ENCODE assay signal across 25 cellular contexts in the genomic region with DNA sequence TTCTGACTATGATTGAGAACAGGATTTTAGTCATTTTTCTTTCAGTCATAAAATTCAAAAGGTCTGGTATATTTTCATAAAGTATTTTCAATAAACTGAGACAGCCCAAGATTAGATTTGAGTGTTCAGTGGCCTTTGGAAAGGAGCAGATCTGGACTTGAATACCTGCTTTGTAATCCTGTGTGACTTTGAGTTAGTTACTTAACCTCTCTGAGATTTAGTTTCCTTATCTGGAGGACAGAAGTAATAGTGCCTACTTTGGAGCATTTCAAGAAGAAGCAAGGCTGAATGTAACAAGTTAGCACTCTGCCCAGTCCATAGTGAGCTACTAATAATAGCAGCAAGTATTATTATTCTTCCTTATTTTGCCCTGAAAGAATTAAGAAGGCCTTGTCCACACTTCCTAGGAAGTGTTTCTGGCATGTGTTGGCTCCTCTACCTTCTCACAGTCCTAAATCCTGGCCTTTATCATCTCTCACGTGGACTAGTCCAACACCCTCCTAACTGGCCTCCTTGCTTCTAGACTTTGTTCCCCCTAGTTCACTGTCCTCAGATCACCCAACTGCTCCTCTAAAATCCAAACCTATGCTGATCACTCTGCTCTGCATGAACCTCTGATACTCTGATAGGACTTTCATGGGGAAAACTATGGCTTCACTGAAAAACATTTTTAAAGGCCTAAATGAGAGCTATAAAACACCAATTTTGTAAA.
DNase-seq lines count a peak whose midpoint lies in the region; FAIRE-seq and TF ChIP-seq lines count a peak whose summit lies in the region.
"Had no signal": no experiment of that assay in that cellular context is flagged by ENCODE, and none has a peak within 500 bp of the region (broad histone marks: within the 10 kb centered on the region; RNA-seq: fewer than 3 reads in every experiment).

No MANE protein-coding gene starts in this region.

- H2AFZ ChIP-seq in Loucy (ENCODE audit: low read length) (no peak overlapping the region), endothelial cell of umbilical vein (ENCODE audit: low read depth, low read length) (no peak overlapping the region)

- no peak overlapping the region for H3K4me3 Mint-ChIP-seq in Calu3 (ENCODE audit: low read depth, unreplicated experiment)
- H3K4me3 Mint-ChIP-seq: activated naive CD4-positive, alpha-beta T cell treated with anti-CD3 and anti-CD28 coated beads, Interleukin-2, amount 50 U/mL, for 24 hours; CD4-positive, alpha-beta T cell; central memory CD8-positive, alpha-beta T cell; T-cell had no signal

- no peaks in the 10 kb centered on the region for H3K9me3 ChIP-seq in Loucy (ENCODE audit: insufficient read depth, low read depth, low read length)
- no peaks in the 10 kb centered on the region for H3K9me3 ChIP-seq in endothelial cell of umbilical vein (replicated peaks; ENCODE audit: control insufficient read depth, insufficient read depth, low read length)
- H3K9me3 ChIP-seq in small intestine (ENCODE audit: control insufficient read depth, low read depth), result no peaks in the 10 kb centered on the region
- H3K9me3 ChIP-seq: ascending aorta, MG63, Peyer's patch, psoas muscle, suprapubic skin, vagina had no signal

- no peaks in the 10 kb centered on the region for H3K27me3 Mint-ChIP-seq in Calu3 (ENCODE audit: unreplicated experiment)
- H3K27me3 Mint-ChIP-seq: activated naive CD4-positive, alpha-beta T cell treated with anti-CD3 and anti-CD28 coated beads, Interleukin-2, amount 50 U/mL, for 24 hours; CD4-positive, alpha-beta T cell had no signal

- H3K27ac Mint-ChIP-seq in Calu3 (ENCODE audit: unreplicated experiment), result peak overlapping the region; percentile 72
- H3K27ac Mint-ChIP-seq: activated naive CD4-positive, alpha-beta T cell treated with anti-CD3 and anti-CD28 coated beads, Interleukin-2, amount 50 U/mL, for 24 hours; activated T-cell treated with anti-CD3 and anti-CD28 coated beads, Interleukin-2, amount 50 U/mL, for 72 hours; CD4-positive, alpha-beta T cell; T-cell had no signal

- no peaks in the 10 kb centered on the region for H3K9me2 ChIP-seq in Loucy (replicated peaks; ENCODE audit: low read depth, low read length)

- H4K20me1 ChIP-seq in Loucy (ENCODE audit: insufficient read depth, low read length, poor library complexity, severe bottlenecking) (no peaks in the 10 kb centered on the region), endothelial cell of umbilical vein (replicated peaks; ENCODE audit: control insufficient read depth, extremely low read depth, insufficient read depth, low read length) (no peaks in the 10 kb centered on the region)

- H3K9me1 ChIP-seq in endothelial cell of umbilical vein (replicated peaks; ENCODE audit: control insufficient read depth, extremely low read depth, insufficient read depth, low read length), result no peaks in the 10 kb centered on the region

- H3F3A ChIP-seq in Loucy (ENCODE audit: low read depth), result no peaks in the 10 kb centered on the region

- H3K4me2 ChIP-seq in Loucy (ENCODE audit: low read depth, low read length, poor library complexity, severe bottlenecking), result no peak overlapping the region
- peak overlapping the region; percentile 54 for H3K4me2 ChIP-seq in endothelial cell of umbilical vein (ENCODE audit: insufficient read depth, low read length)

- CTCF ChIA-PET in Calu3 (lab: Charles Lee), result interaction anchor here (1.3 kb wide), 1 partner anchor 15 kb away, joined by 3 read pairs; no protein-coding TSS in a partner anchor
- CTCF ChIA-PET in endothelial cell of umbilical vein (lab: Charles Lee), result interaction anchor here (1.4 to 1.5 kb wide), 2 partner anchors 12 to 78 kb away, joined by 3 to 4 read pairs; no protein-coding TSS in a partner anchor

- TF ChIP-seq CTCF in Calu3 (IDR thresholded peaks at IDR 0.05; ENCODE audit: unreplicated experiment) (no peak), Loucy (conservative IDR thresholded peaks at IDR 0.05; ENCODE audit: low read length) (no peak), endothelial cell of umbilical vein (IDR thresholded peaks at IDR 0.05; ENCODE audit: extremely low read depth in 1 of 2, insufficient read depth in 1 of 2, low read depth in 1 of 2, low read length in 2 of 2) (no peak), GM13976 (IDR thresholded peaks at IDR 0.05; ENCODE audit: borderline replicate concordance, control extremely low read depth, extremely low read depth, insufficient read depth, missing control alignments) (no peak)

- no peaks in the 10 kb centered on the region for H3K9me3 Mint-ChIP-seq in Calu3 (ENCODE audit: low read depth, unreplicated experiment)
- H3K9me3 Mint-ChIP-seq: CD4-positive, alpha-beta T cell; central memory CD8-positive, alpha-beta T cell; T-cell had no signal

- WGBS in small intestine, 3 donors, result 19 to 64% (median 36%) methylated on average over 1 of the region's 1 CpG

- DNase-seq in Calu3 (no peak), endothelial cell of umbilical vein (ENCODE audit: low read depth, low spot score) (no peak), small intestine (peak; percentile 77), GDM1 (lab: John Stamatoyannopoulos, UW) (no peak), globus pallidus (ENCODE audit: low spot score) (no peak), GM13976 (ENCODE audit: low spot score) (no peak)
- DNase-seq: activated T-cell treated with anti-CD3 and anti-CD28 coated beads, Interleukin-2, amount 50 U/mL, for 72 hours; CD4-positive, alpha-beta T cell; kidney; MG63; NCI-H146; NCI-H2171; Peyer's patch; psoas muscle; SJCRH30; stimulated activated CD8-positive, alpha-beta memory T cell treated with anti-CD3 and anti-CD28 coated beads, Interleukin-4, amount 100 ng/mL, for 48 hours; T-cell had no signal

- FAIRE-seq in endothelial cell of umbilical vein (lab: Jason Lieb, UNC) (peak; percentile 21), small intestine (lab: Jason Lieb, UNC) (no peak)
- FAIRE-seq: kidney, TTC549 had no signal

- H3K4me1 Mint-ChIP-seq in Calu3 (ENCODE audit: low read depth, unreplicated experiment), result peaks cover 93% of the 10 kb centered on the region

- BruUV-seq in Calu3 (replicated peaks; lab: Mats Ljungman, UMichigan), result no TSS peak
- no TSS peak for BruUV-seq in endothelial cell of umbilical vein (replicated peaks; lab: Mats Ljungman, UMichigan)

- no peaks in the 10 kb centered on the region; the same call in 1 of the 2 replicates for H3K79me2 ChIP-seq in Loucy (ENCODE audit: insufficient read depth, low read length)
- H3K79me2 ChIP-seq in endothelial cell of umbilical vein (ENCODE audit: control insufficient read depth, insufficient read depth, low read length), result no peaks in the 10 kb centered on the region

- no peak for TF ChIP-seq POLR2A in endothelial cell of umbilical vein (IDR thresholded peaks at IDR 0.05; ENCODE audit: low read depth, low read length)

- H3K9ac ChIP-seq in Loucy (ENCODE audit: low read depth, low read length, poor library complexity, severe bottlenecking) (peak overlapping the region; percentile 23), endothelial cell of umbilical vein (replicated peaks; ENCODE audit: extremely low read depth, insufficient read depth, low read length) (no peak overlapping the region)

- POLR2A ChIA-PET in endothelial cell of umbilical vein (lab: Charles Lee), result no interaction called here

- H3K4me1 ChIP-seq in Loucy (ENCODE audit: insufficient read depth, low read length, poor library complexity, severe bottlenecking) (peaks cover 24% of the 10 kb centered on the region), endothelial cell of umbilical vein (ENCODE audit: control insufficient read depth, extremely low read depth, insufficient read depth, low read length) (peaks cover 28% of the 10 kb centered on the region), small intestine (ENCODE audit: control insufficient read depth in 2 of 2, insufficient read depth in 1 of 2, low read depth in 1 of 2, low read length in 1 of 2) (peaks cover 10 to 15% of the 10 kb centered on the region in 2 donors)
- H3K4me1 ChIP-seq: ascending aorta, psoas muscle, SJCRH30 had no signal

- H3K27ac ChIP-seq in endothelial cell of umbilical vein (ENCODE audit: insufficient read depth, low read depth, low read length), result no peak overlapping the region
- H3K27ac ChIP-seq in small intestine (ENCODE audit: low read depth in 1 of 2, low read length in 1 of 2), result no peak overlapping the region
- H3K27ac ChIP-seq: ascending aorta, psoas muscle, SJCRH30, suprapubic skin, vagina had no signal

- intact Hi-C loops in Calu3 (cut with micrococcal nuclease; ENCODE audit: unreplicated experiment) (no loop called here), endothelial cell of umbilical vein (cut with micrococcal nuclease) (no loop called here)

- H3K36me3 ChIP-seq in Loucy (ENCODE audit: insufficient read depth, low read length), result no peaks in the 10 kb centered on the region
- H3K36me3 ChIP-seq in endothelial cell of umbilical vein (ENCODE audit: control insufficient read depth in 2 of 2, extremely low read depth in 1 of 2, insufficient read depth in 2 of 2, low read length in 2 of 2), result no peaks in the 10 kb centered on the region
- H3K36me3 ChIP-seq in small intestine (ENCODE audit: control insufficient read depth in 2 of 2, insufficient read depth in 2 of 2, low read length in 2 of 2), result no peaks in the 10 kb centered on the region
- H3K36me3 ChIP-seq: ascending aorta, MG63, Peyer's patch, SJCRH30, suprapubic skin, vagina had no signal

- in situ Hi-C loops in GM13976 (cut with MboI; ENCODE audit: low sequenced_read_pairs, unreplicated experiment), result no loop called here

- H3K36me3 Mint-ChIP-seq in Calu3 (ENCODE audit: insufficient read depth, unreplicated experiment), result peaks cover 31% of the 10 kb centered on the region
- H3K36me3 Mint-ChIP-seq: activated naive CD4-positive, alpha-beta T cell treated with anti-CD3 and anti-CD28 coated beads, Interleukin-2, amount 50 U/mL, for 24 hours; T-cell had no signal

- H3K4me3 ChIP-seq in Loucy (ENCODE audit: low read length, poor library complexity, severe bottlenecking) (no peak overlapping the region), endothelial cell of umbilical vein (replicated peaks in 1 of 3; ENCODE audit: insufficient read depth in 1 of 3, low read depth in 1 of 3, low read length in 3 of 3) (no peak overlapping the region), small intestine (ENCODE audit: low read depth in 1 of 2, low read length in 2 of 2) (no peak overlapping the region)
- H3K4me3 ChIP-seq: ascending aorta, lung, MG63, Peyer's patch, psoas muscle, SJCRH30, suprapubic skin, vagina had no signal

- no peaks in the 10 kb centered on the region for H3K27me3 ChIP-seq in Loucy (ENCODE audit: insufficient read depth, low read length, poor library complexity, severe bottlenecking)
- H3K27me3 ChIP-seq in endothelial cell of umbilical vein (ENCODE audit: control insufficient read depth in 2 of 2, insufficient read depth in 2 of 2, low read length in 2 of 2), result peaks cover 0 to 8% of the 10 kb centered on the region in 2 experiments
- H3K27me3 ChIP-seq in small intestine (ENCODE audit: control insufficient read depth in 2 of 2, insufficient read depth in 2 of 2, low read length in 2 of 2), result no peaks in the 10 kb centered on the region
- H3K27me3 ChIP-seq: ascending aorta, MG63, Peyer's patch, suprapubic skin, vagina had no signal

- dilution Hi-C loops in endothelial cell of umbilical vein (cut with MboI; ENCODE audit: extremely low pct_ligation_motif_present, low sequenced_read_pairs), result no loop called here

TF ChIP-seq in endothelial cell of umbilical vein, 7 proteins besides CTCF, POLR2A, EP300 and RAD21 (continues in another document):
- no peak for TF ChIP-seq EZH2 (IDR thresholded peaks at IDR 0.05; ENCODE audit: borderline replicate concordance, low read depth, low read length, severe bottlenecking)
